In the genomic region with DNA sequence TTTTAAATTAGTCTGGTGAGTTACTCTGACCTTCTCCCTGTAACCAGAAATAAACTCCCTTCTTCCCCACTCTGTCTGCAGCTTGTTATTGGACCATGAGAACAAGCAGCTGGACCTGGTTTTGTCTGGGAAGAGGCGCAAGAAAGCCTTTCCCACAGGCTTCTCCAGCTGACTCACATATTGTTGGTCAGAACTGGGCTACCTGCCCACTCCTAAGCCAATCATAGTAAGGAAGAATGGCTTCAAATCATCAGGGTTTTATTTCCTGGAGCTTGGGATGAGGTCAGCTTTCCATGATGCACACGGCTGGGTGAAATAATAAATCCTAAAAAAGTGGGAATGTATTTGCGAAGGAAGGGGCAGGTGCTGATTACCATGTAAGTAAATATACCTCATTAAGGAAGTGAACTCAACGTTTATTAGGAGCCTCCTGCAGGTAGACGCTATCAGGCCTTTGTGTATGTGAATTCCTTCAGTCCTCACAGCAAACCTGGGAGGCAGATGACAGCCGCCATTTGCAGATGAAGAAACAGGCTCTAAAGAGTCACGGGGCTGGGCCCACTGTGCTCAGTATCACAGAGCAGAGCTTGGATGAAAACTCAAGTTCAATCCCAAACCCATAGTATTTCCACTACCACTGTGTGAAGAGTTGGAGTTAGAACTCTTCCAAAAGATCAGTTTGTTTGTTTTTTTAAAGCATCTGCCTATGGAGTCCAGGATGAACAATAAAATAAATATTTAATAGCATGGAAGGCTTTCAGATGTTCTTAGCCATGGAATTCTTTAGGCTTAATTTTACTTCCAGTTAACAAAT, we compare ENCODE assay signal across 8 cellular contexts. TPM values are rescaled to one million over a fixed set of nuclear protein-coding genes. Genes with fewer than 3 reads are reported as not detected.
A peak's percentile ranks its signal among the peaks of the same experiment; 100 is the strongest.
DNase-seq lines count a peak whose midpoint lies in the region; ATAC-seq lines count a peak whose summit lies in the region.

No MANE protein-coding gene starts in this region.

- H3K27ac ChIP-seq in SJCRH30 = no peak overlapping the region

- H3K9me3 Mint-ChIP-seq in activated CD4-positive, alpha-beta T cell treated with anti-CD3 and anti-CD28 coated beads, Interleukin-2, amount 10 ng/mL, durations not matched to agents 7 days and 5 days = no peaks in the 10 kb centered on the region

- no peak overlapping the region for H3K4me3 ChIP-seq in SJCRH30

- POLR2A ChIA-PET in activated CD4-positive, alpha-beta T cell treated with anti-CD3 and anti-CD28 coated beads, Interleukin-2, amount 10 ng/mL, durations not matched to agents 7 days and 5 days (lab: Charles Lee) = no interaction called here

- H3K4me1 Mint-ChIP-seq in activated CD4-positive, alpha-beta T cell treated with anti-CD3 and anti-CD28 coated beads, Interleukin-2, amount 10 ng/mL, durations not matched to agents 7 days and 5 days = peaks cover 9% of the 10 kb centered on the region

- H3K27ac Mint-ChIP-seq in activated CD4-positive, alpha-beta T cell treated with anti-CD3 and anti-CD28 coated beads, Interleukin-2, amount 10 ng/mL, durations not matched to agents 7 days and 5 days = no peak overlapping the region

- no peaks in the 10 kb centered on the region for H3K36me3 ChIP-seq in SJCRH30

- no peaks in the 10 kb centered on the region for H3K9me3 ChIP-seq in SJCRH30 (replicated peaks)

- peaks cover 6% of the 10 kb centered on the region; the same call in 1 of the 2 replicates for H3K4me1 ChIP-seq in SJCRH30

- no peaks in the 10 kb centered on the region for H3K36me3 Mint-ChIP-seq in activated CD4-positive, alpha-beta T cell treated with anti-CD3 and anti-CD28 coated beads, Interleukin-2, amount 10 ng/mL, durations not matched to agents 7 days and 5 days (ENCODE audit: low read depth)

- CTCF ChIA-PET in activated CD4-positive, alpha-beta T cell treated with anti-CD3 and anti-CD28 coated beads, Interleukin-2, amount 10 ng/mL, durations not matched to agents 7 days and 5 days (lab: Charles Lee) = interaction anchor here (1.5 kb wide), 1 partner anchor 11 kb away, joined by 3 read pairs; no protein-coding TSS in a partner anchor

- in situ Hi-C loops in Caki2 (cut with HindIII; ENCODE audit: low pct_unique_long_range_greater_than_20kb, low sequenced_read_pairs) = no loop called here

- no peak for ATAC-seq in GM18511 (IDR thresholded peaks at IDR 0.05; ENCODE audit: unreplicated experiment)

- peaks cover 3% of the 10 kb centered on the region; the same call in 1 of the 2 replicates for H3K27me3 ChIP-seq in SJCRH30

- DNase-seq in Caki2 (ENCODE audit: low read depth) (peak; percentile 85), SJCRH30 (peak; percentile 19 to 27), fibroblast of the conjunctiva (ENCODE audit: low read depth) (peak; percentile 97), posterior vena cava (ENCODE audit: low spot score) (peak; percentile 91), GDM1 (lab: John Stamatoyannopoulos, UW) (no peak)
- no peak for DNase-seq in activated effector memory CD4-positive, alpha-beta T cell treated with Interleukin-2 at 50 U/mL for 16 hours
- DNase-seq in activated CD4-positive, alpha-beta T cell treated with anti-CD3 and anti-CD28 coated beads, Interleukin-2, amount 10 ng/mL, durations not matched to agents 7 days and 5 days = no peak

- intact Hi-C loops in posterior vena cava (cut with DNase I) = loop anchor here (5.0 to 10.0 kb wide), 2 partner anchors 140 to 228 kb away; a partner anchor contains a TSS

- no peaks in the 10 kb centered on the region for H3K27me3 Mint-ChIP-seq in activated CD4-positive, alpha-beta T cell treated with anti-CD3 and anti-CD28 coated beads, Interleukin-2, amount 10 ng/mL, durations not matched to agents 7 days and 5 days

- H3K4me3 Mint-ChIP-seq in activated CD4-positive, alpha-beta T cell treated with anti-CD3 and anti-CD28 coated beads, Interleukin-2, amount 10 ng/mL, durations not matched to agents 7 days and 5 days = no peak overlapping the region

RNA-seq across cellular contexts. Expression of a gene that starts 32.7 kb away (rescaled TPM):
- 20.9 and 49.6 TPM in 2 replicates for total RNA-seq in Caki2 (2014; rRNA removed; shearing (Covaris generic); ENCODE audit: low replicate concordance)
- not detected in 2 replicates for total RNA-seq in SJCRH30 (2014; rRNA removed; shearing (Covaris generic))
- total RNA-seq in posterior vena cava = 10 to 100 TPM; 16.9 to 20.9 TPM
- 10 to 100 TPM; 16.1 to 16.5 TPM for total RNA-seq in activated CD4-positive, alpha-beta T cell treated with anti-CD3 and anti-CD28 coated beads, Interleukin-2, amount 10 ng/mL, durations not matched to agents 7 days and 5 days

RNA-seq across cellular contexts. Expression of a gene that starts 54.6 kb away (rescaled TPM):
- total RNA-seq in Caki2 (2014; rRNA removed; shearing (Covaris generic); ENCODE audit: low replicate concordance) = 57.7 and 85.1 TPM in 2 replicates
- 32.8 and 38.4 TPM in 2 replicates for total RNA-seq in SJCRH30 (2014; rRNA removed; shearing (Covaris generic))
- 10 to 100 TPM; 75.1 to 78.6 TPM for total RNA-seq in posterior vena cava
- 10 to 100 TPM; 55.3 to 63.5 TPM for total RNA-seq in activated CD4-positive, alpha-beta T cell treated with anti-CD3 and anti-CD28 coated beads, Interleukin-2, amount 10 ng/mL, durations not matched to agents 7 days and 5 days

RNA-seq across cellular contexts. Expression of a gene that starts 54.9 kb away (rescaled TPM):
- total RNA-seq in Caki2 (2014; rRNA removed; shearing (Covaris generic); ENCODE audit: low replicate concordance) = 10.4 and 10.5 TPM in 2 replicates
- total RNA-seq in SJCRH30 (2014; rRNA removed; shearing (Covaris generic)) = 2.9 and 5.6 TPM in 2 replicates
- total RNA-seq in posterior vena cava = 1 to 10 TPM; 3.6 to 4.5 TPM
- 1 to 10 TPM; 5.2 to 6.4 TPM for total RNA-seq in activated CD4-positive, alpha-beta T cell treated with anti-CD3 and anti-CD28 coated beads, Interleukin-2, amount 10 ng/mL, durations not matched to agents 7 days and 5 days

Comparison
In these comparisons a context has a peak if more than half of its experiments do, and no peak if none do; other contexts are left out.
1. DNase-seq: peak in Caki2 (single experiment), SJCRH30 (2 of 2), fibroblast of the conjunctiva (single experiment) and posterior vena cava (single experiment); none in activated effector memory CD4-positive, alpha-beta T cell treated with Interleukin-2 at 50 U/mL for 16 hours (single experiment), activated CD4-positive, alpha-beta T cell treated with anti-CD3 and anti-CD28 coated beads, Interleukin-2, amount 10 ng/mL, durations not matched to agents 7 days and 5 days (single experiment) and GDM1 (single experiment).
2. RNA of a gene that starts 32.7 kb away (total RNA-seq): 16.9 to 20.9 TPM in posterior vena cava, 20.9 to 49.6 TPM in Caki2 and 16.1 to 16.5 TPM in activated CD4-positive, alpha-beta T cell treated with anti-CD3 and anti-CD28 coated beads, Interleukin-2, amount 10 ng/mL, durations not matched to agents 7 days and 5 days; not detected in SJCRH30; every median in the first group is over 10 times any median in the second.